24 cellular contexts compared by ENCODE assay signal in genomic region chr12:56694161-56694560, GRCh38.
"Had no signal": no experiment of that assay in that cellular context is flagged by ENCODE, and none has a peak within 500 bp of the region (broad histone marks: within the 10 kb centered on the region; RNA-seq: fewer than 3 reads in every experiment).

No MANE protein-coding gene starts in this region.

- H3K9me3 Mint-ChIP-seq: dendritic cell treated with granulocyte-macrophage colony-stimulating factor and Interleukin-4, amounts not matched to agents 40 ng/mL and 50 ng/mL, for 4 days; endodermal cell; natural killer cell; stimulated activated naive CD8-positive, alpha-beta T cell treated with anti-CD3 and anti-CD28 coated beads, Interleukin-15, amount 100 ng/mL, for 72 hours had no signal

- H3K4me3 Mint-ChIP-seq: dendritic cell treated with granulocyte-macrophage colony-stimulating factor and Interleukin-4, amounts not matched to agents 40 ng/mL and 50 ng/mL, for 4 days; endodermal cell; natural killer cell; stimulated activated naive CD8-positive, alpha-beta T cell treated with anti-CD3 and anti-CD28 coated beads, Interleukin-15, amount 100 ng/mL, for 72 hours had no signal

- H3K27ac Mint-ChIP-seq: dendritic cell treated with granulocyte-macrophage colony-stimulating factor and Interleukin-4, amounts not matched to agents 40 ng/mL and 50 ng/mL, for 4 days; endodermal cell; natural killer cell; progenitor cell of endocrine pancreas; stimulated activated naive CD8-positive, alpha-beta T cell treated with anti-CD3 and anti-CD28 coated beads, Interleukin-15, amount 100 ng/mL, for 72 hours had no signal

- H3K36me3 Mint-ChIP-seq: natural killer cell had no signal

- H3K27me3 Mint-ChIP-seq: dendritic cell treated with granulocyte-macrophage colony-stimulating factor and Interleukin-4, amounts not matched to agents 40 ng/mL and 50 ng/mL, for 4 days; progenitor cell of endocrine pancreas; stimulated activated naive CD8-positive, alpha-beta T cell treated with anti-CD3 and anti-CD28 coated beads, Interleukin-15, amount 100 ng/mL, for 72 hours had no signal

- DNase-seq: colonic mucosa; effector CD8-positive, alpha-beta T cell; endodermal cell; foreskin keratinocyte; heart left ventricle; left cardiac atrium; mammary epithelial cell; natural killer cell; occipital lobe; stimulated activated CD4-positive, alpha-beta T cell treated with anti-CD3 and anti-CD28 coated beads, Interleukin-12 subunit alpha, Interleukin-12 subunit beta, amount 100 ng/mL, for 4 hours; stimulated activated CD4-positive, alpha-beta T cell treated with anti-CD3 and anti-CD28 coated beads, Interleukin-1b, Interleukin-23, amount 100 ng/mL, for 48 hours; stimulated activated CD4-positive, alpha-beta T cell treated with anti-CD3 and anti-CD28 coated beads, Interleukin-4, amount 100 ng/mL, for 1 hour; stimulated activated CD8-positive, alpha-beta memory T cell treated with anti-CD3 and anti-CD28 coated beads, Interleukin-4, amount 100 ng/mL, for 48 hours; stimulated activated naive CD4-positive, alpha-beta T cell; stimulated activated naive CD8-positive, alpha-beta T cell treated with anti-CD3 and anti-CD28 coated beads, Interleukin-15, amount 100 ng/mL, for 72 hours; transverse colon; uterus had no signal

- ATAC-seq: foreskin keratinocyte; gastroesophageal sphincter; heart left ventricle; left cardiac atrium; left lung; natural killer cell; pancreas; right lobe of liver; stimulated activated naive CD8-positive, alpha-beta T cell treated with anti-CD3 and anti-CD28 coated beads, Interleukin-15, amount 100 ng/mL, for 72 hours; upper lobe of right lung had no signal

- FAIRE-seq: pancreas had no signal
